In genomic region chr14:67900188-67900587, GRCh38 we compare ENCODE assay signal across 19 cellular contexts.
DNase-seq lines count a peak whose midpoint lies in the region; ATAC-seq, FAIRE-seq and TF ChIP-seq lines count a peak whose summit lies in the region.
"Had no signal": no experiment of that assay in that cellular context is flagged by ENCODE, and none has a peak within 500 bp of the region (broad histone marks: within the 10 kb centered on the region; RNA-seq: fewer than 3 reads in every experiment).

No MANE protein-coding gene starts in this region.

- RAD21 ChIA-PET in GM12878 (lab: Charles Lee; ENCODE audit: unreplicated experiment) = interaction anchor here (1.2 kb wide), 2 partner anchors 44 to 916 kb away, joined by 3 read pairs; no protein-coding TSS in a partner anchor

- CTCF ChIA-PET in A673 (lab: Charles Lee) = no interaction called here
- CTCF ChIA-PET in GM12878 (lab: Yijun Ruan, JAX) = interaction anchor here (0.9 to 2.7 kb wide), 6 partner anchors 16 to 178 kb away, joined by 3 to 10 read pairs (median 5); no protein-coding TSS in a partner anchor

- no peak for TF ChIP-seq RAD21 in GM12878 (IDR thresholded peaks at IDR 0.05; ENCODE audit: insufficient read depth, low read depth, low read length)

- POLR2A ChIA-PET in A673 (lab: Charles Lee; ENCODE audit: low non-redundant PET) (no interaction called here), GM12878 (lab: Charles Lee) (no interaction called here)

- H3K27me3 ChIP-seq in A673 (replicated peaks; ENCODE audit: insufficient read depth, low read depth, low read length, poor library complexity) (no peaks in the 10 kb centered on the region), GM12878 (replicated peaks in 1 of 2; ENCODE audit: control insufficient read depth in 2 of 2, insufficient read depth in 2 of 2, low read length in 1 of 2) (no peaks in the 10 kb centered on the region)
- H3K27me3 ChIP-seq: BLaER1 treated with 17β-estradiol and CSF1 and Interleukin-3, amounts not matched to agents 10 nM and 100 nM had no signal

- H3K27ac ChIP-seq in A673 (ENCODE audit: low read depth, low read length, poor library complexity, severe bottlenecking) (no peak overlapping the region), GM12878 (ENCODE audit: control insufficient read depth, insufficient read depth) (no peak overlapping the region)
- H3K27ac ChIP-seq: BLaER1 treated with 17β-estradiol and CSF1 and Interleukin-3, amounts not matched to agents 10 nM and 100 nM had no signal

- peak; percentile 35 for FAIRE-seq in GM12878 (lab: Jason Lieb, UNC)
- FAIRE-seq: A204.1, GM12892 had no signal

- SMC1A ChIA-PET in GM12878 (lab: Charles Lee; ENCODE audit: uncharacterized antibody, unreplicated experiment) = interaction anchor here (0.9 to 1.8 kb wide), 5 partner anchors 8 to 99 kb away, joined by 3 to 5 read pairs (median 5); no protein-coding TSS in a partner anchor

- H4K20me1 ChIP-seq in GM12878 (ENCODE audit: control insufficient read depth, insufficient read depth) = no peaks in the 10 kb centered on the region
- H4K20me1 ChIP-seq: BLaER1 treated with 17β-estradiol and CSF1 and Interleukin-3, amounts not matched to agents 10 nM and 100 nM had no signal

- ATAC-seq in GM12878 = no peak
- ATAC-seq in sciatic nerve = peak; percentile 80
- no peak for ATAC-seq in HG02970 (IDR thresholded peaks at IDR 0.05; ENCODE audit: low FRiP score, unreplicated experiment)
- ATAC-seq: GM23338 had no signal

- H3K4me2 ChIP-seq in GM12878 (ENCODE audit: control insufficient read depth, insufficient read depth) = no peak overlapping the region
- H3K4me2 ChIP-seq: BLaER1 treated with 17β-estradiol and CSF1 and Interleukin-3, amounts not matched to agents 10 nM and 100 nM; GM23338 had no signal

- H3K9me3 ChIP-seq in A673 (ENCODE audit: low read depth, low read length, poor library complexity, severe bottlenecking) (no peaks in the 10 kb centered on the region), GM12878 (replicated peaks; ENCODE audit: control insufficient read depth, insufficient read depth, low read length) (no peaks in the 10 kb centered on the region; the same call in 1 of the 3 replicates)

- no peaks in the 10 kb centered on the region for H3K79me2 ChIP-seq in GM12878 (ENCODE audit: control insufficient read depth, insufficient read depth, low read length)

- H3K4me1 ChIP-seq in A673 (ENCODE audit: insufficient read depth, low read length, poor library complexity, severe bottlenecking) = no peaks in the 10 kb centered on the region
- no peaks in the 10 kb centered on the region for H3K4me1 ChIP-seq in GM12878 (ENCODE audit: control insufficient read depth, insufficient read depth, low read length)
- H3K4me1 ChIP-seq: BLaER1 treated with 17β-estradiol and CSF1 and Interleukin-3, amounts not matched to agents 10 nM and 100 nM had no signal

- no peak overlapping the region for H3K4me3 ChIP-seq in A673 (ENCODE audit: low read depth, low read length, poor library complexity, severe bottlenecking)
- H3K4me3 ChIP-seq in GM12878 = no peak overlapping the region
- H3K4me3 ChIP-seq: BLaER1 treated with 17β-estradiol and CSF1 and Interleukin-3, amounts not matched to agents 10 nM and 100 nM; GM23338 had no signal

- H3K9ac ChIP-seq in GM12878 (ENCODE audit: control insufficient read depth, insufficient read depth, low read length) = no peak overlapping the region
- H3K9ac ChIP-seq: BLaER1 treated with 17β-estradiol and CSF1 and Interleukin-3, amounts not matched to agents 10 nM and 100 nM had no signal

- no peak for TF ChIP-seq EP300 in GM12878 (IDR thresholded peaks at IDR 0.05; ENCODE audit: borderline replicate concordance in 1 of 2, control insufficient read depth in 1 of 2, low read depth in 2 of 2, low read length in 2 of 2)

- in situ Hi-C loops in GM12878 (cut with MboI) = no loop called here

- peak; percentile 14 for DNase-seq in A673 (ENCODE audit: low spot score)
- DNase-seq in EH (ENCODE audit: low read depth) = peak; percentile 4
- no peak for DNase-seq in GM12878 (ENCODE audit: low read depth, low spot score)
- no peak for DNase-seq in sciatic nerve (ENCODE audit: low spot score)
- no peak for DNase-seq in erythroblast (lab: John Stamatoyannopoulos, UW)
- DNase-seq in islet precursor cell = no peak
- DNase-seq in activated CD4-positive, CD25-positive, alpha-beta regulatory T cell (lab: John Stamatoyannopoulos, UW) = no peak
- DNase-seq: AML-193; Calu3; CD4-positive, CD25-positive, alpha-beta regulatory T cell; DMS 273 treated with DMSO at 0.1 percent for 48 hours; DMS79; EL; H7 had no signal

- no peak for TF ChIP-seq CTCF in A673 (conservative IDR thresholded peaks at IDR 0.05; ENCODE audit: low read depth, low read length)
- TF ChIP-seq CTCF in GM12878 (IDR thresholded peaks at IDR 0.05 in 2 of 3, conservative IDR thresholded peaks at IDR 0.05 in 1 of 3; ENCODE audit: control insufficient read depth in 2 of 3, extremely low read depth in 1 of 3, insufficient read depth in 1 of 3, low read depth in 3 of 3, low read length in 3 of 3) = no peak

- BruUV-seq in A673 (replicated peaks; lab: Mats Ljungman, UMichigan) (no TSS peak), GM12878 (replicated peaks; lab: Mats Ljungman, UMichigan) (no TSS peak)

- intact Hi-C loops in A673 (cut with micrococcal nuclease; ENCODE audit: unreplicated experiment) = no loop called here
- intact Hi-C loops in GM12878 (cut with micrococcal nuclease; ENCODE audit: unreplicated experiment) = no loop called here
- intact Hi-C loops in sciatic nerve (cut with DNase I) = no loop called here

- no peak overlapping the region for H2AFZ ChIP-seq in GM12878 (ENCODE audit: control insufficient read depth, low read depth, low read length)
- H2AFZ ChIP-seq: GM23338 had no signal

- H3K36me3 ChIP-seq in A673 (ENCODE audit: insufficient read depth, low read length, poor library complexity, severe bottlenecking) = no peaks in the 10 kb centered on the region
- no peaks in the 10 kb centered on the region for H3K36me3 ChIP-seq in GM12878 (ENCODE audit: control insufficient read depth in 2 of 2, insufficient read depth in 2 of 2, low read length in 1 of 2)

- TF ChIP-seq POLR2A in GM12878 (IDR thresholded peaks at IDR 0.05; ENCODE audit: low read depth, low read length) (no peak), erythroblast (IDR thresholded peaks at IDR 0.05; ENCODE audit: low read length) (no peak)

- WGBS in GM12878 (ENCODE audit: insufficient coverage, insufficient replicate concordance, low lambda C conversion rate, missing lambda C conversion rate) = 93% methylated on average over 1 of the region's 1 CpG

TF ChIP-seq in GM12878, 131 proteins besides CTCF, POLR2A, EP300 and RAD21:
- TF ChIP-seq CREM (IDR thresholded peaks at IDR 0.05; ENCODE audit: low read depth) = no peak
- TF ChIP-seq, protein P1, sequence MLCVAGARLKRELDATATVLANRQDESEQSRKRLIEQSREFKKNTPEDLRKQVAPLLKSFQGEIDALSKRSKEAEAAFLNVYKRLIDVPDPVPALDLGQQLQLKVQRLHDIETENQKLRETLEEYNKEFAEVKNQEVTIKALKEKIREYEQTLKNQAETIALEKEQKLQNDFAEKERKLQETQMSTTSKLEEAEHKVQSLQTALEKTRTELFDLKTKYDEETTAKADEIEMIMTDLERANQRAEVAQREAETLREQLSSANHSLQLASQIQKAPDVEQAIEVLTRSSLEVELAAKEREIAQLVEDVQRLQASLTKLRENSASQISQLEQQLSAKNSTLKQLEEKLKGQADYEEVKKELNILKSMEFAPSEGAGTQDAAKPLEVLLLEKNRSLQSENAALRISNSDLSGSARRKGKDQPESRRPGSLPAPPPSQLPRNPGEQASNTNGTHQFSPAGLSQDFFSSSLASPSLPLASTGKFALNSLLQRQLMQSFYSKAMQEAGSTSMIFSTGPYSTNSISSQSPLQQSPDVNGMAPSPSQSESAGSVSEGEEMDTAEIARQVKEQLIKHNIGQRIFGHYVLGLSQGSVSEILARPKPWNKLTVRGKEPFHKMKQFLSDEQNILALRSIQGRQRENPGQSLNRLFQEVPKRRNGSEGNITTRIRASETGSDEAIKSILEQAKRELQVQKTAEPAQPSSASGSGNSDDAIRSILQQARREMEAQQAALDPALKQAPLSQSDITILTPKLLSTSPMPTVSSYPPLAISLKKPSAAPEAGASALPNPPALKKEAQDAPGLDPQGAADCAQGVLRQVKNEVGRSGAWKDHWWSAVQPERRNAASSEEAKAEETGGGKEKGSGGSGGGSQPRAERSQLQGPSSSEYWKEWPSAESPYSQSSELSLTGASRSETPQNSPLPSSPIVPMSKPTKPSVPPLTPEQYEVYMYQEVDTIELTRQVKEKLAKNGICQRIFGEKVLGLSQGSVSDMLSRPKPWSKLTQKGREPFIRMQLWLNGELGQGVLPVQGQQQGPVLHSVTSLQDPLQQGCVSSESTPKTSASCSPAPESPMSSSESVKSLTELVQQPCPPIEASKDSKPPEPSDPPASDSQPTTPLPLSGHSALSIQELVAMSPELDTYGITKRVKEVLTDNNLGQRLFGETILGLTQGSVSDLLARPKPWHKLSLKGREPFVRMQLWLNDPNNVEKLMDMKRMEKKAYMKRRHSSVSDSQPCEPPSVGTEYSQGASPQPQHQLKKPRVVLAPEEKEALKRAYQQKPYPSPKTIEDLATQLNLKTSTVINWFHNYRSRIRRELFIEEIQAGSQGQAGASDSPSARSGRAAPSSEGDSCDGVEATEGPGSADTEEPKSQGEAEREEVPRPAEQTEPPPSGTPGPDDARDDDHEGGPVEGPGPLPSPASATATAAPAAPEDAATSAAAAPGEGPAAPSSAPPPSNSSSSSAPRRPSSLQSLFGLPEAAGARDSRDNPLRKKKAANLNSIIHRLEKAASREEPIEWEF (IDR thresholded peaks at IDR 0.05; ENCODE audit: insufficient replicate concordance, low read depth, low read length) = no peak
- TF ChIP-seq SREBF1 (IDR thresholded peaks at IDR 0.05; ENCODE audit: low read length) = no peak
- no peak for TF ChIP-seq GABPA (IDR thresholded peaks at IDR 0.05; ENCODE audit: low read depth)

Comparison
In these comparisons a context has a peak if more than half of its experiments do, and no peak if none do; other contexts are left out.
1. DNase-seq: peak in A673 (single experiment) and EH (single experiment); none in GM12878 (single experiment), sciatic nerve (single experiment), erythroblast (0 of 2), islet precursor cell (single experiment) and activated CD4-positive, CD25-positive, alpha-beta regulatory T cell (0 of 4).